In the genomic region with DNA sequence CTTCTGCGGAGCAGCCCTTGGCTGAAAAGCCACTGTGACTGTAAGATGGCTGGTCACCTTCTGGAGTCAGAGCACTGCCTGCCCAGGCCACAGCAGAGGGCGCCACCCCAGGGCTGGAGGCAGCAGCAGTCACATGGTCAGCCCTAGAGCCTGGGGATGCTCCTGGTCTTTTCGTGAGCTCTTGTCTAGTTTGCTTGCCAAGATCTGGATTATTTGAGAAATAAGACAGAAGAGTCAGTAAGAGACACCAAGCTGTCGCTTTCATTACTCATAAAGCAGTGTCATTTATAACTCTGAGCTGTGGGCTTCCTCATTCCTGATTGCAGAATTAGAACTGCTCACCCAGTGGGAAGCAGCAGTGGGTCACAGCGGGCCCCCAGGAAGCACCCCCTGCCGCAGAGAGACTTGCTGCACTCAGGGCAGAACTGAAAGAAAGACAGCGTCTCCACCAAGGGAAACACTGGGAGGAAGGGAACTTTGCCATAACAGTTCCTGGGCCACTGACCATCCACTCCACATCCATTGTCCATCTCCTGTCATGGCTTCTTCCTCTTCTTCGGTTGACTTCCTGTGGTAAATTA, we compare ENCODE assay signal across 9 cellular contexts. TPM values are rescaled to one million over a fixed set of nuclear protein-coding genes. Genes with fewer than 3 reads are reported as not detected.
DNase-seq lines count a peak whose midpoint lies in the region; ATAC-seq, FAIRE-seq and TF ChIP-seq lines count a peak whose summit lies in the region.
"Had no signal": no experiment of that assay in that cellular context is flagged by ENCODE, and none has a peak within 500 bp of the region (broad histone marks: within the 10 kb centered on the region; RNA-seq: fewer than 3 reads in every experiment).

No MANE protein-coding gene starts in this region.

- H3K4me3 Mint-ChIP-seq in stimulated activated effector memory CD8-positive, alpha-beta T cell treated with anti-CD3 and anti-CD28 coated beads, Interleukin-12 subunit alpha, Interleukin-12 subunit beta, amount 100 ng/mL, for 72 hours, result no peak overlapping the region

- no peak overlapping the region for H3K27ac ChIP-seq in GM12878 (ENCODE audit: control insufficient read depth, insufficient read depth)
- H3K27ac ChIP-seq: epithelial cell of prostate had no signal

- peaks cover 12% of the 10 kb centered on the region for H3K4me1 ChIP-seq in GM12878 (ENCODE audit: control insufficient read depth, insufficient read depth, low read length)

- TF ChIP-seq EP300 in GM12878 (IDR thresholded peaks at IDR 0.05; ENCODE audit: borderline replicate concordance in 1 of 2, control insufficient read depth in 1 of 2, low read depth in 2 of 2, low read length in 2 of 2), result no peak

- no peak overlapping the region for H3K4me3 ChIP-seq in GM12878

- H3K9ac ChIP-seq in GM12878 (ENCODE audit: control insufficient read depth, insufficient read depth, low read length), result no peak overlapping the region

- H2AFZ ChIP-seq in GM12878 (ENCODE audit: control insufficient read depth, low read depth, low read length), result peak overlapping the region; percentile 8; the same call in 1 of the 2 replicates

- H3K36me3 ChIP-seq in GM12878 (ENCODE audit: control insufficient read depth in 2 of 2, insufficient read depth in 2 of 2, low read length in 1 of 2), result peaks cover 13% of the 10 kb centered on the region in 2 experiments

- H3K9me3 ChIP-seq in GM12878 (replicated peaks; ENCODE audit: control insufficient read depth, insufficient read depth, low read length), result no peaks in the 10 kb centered on the region

- peak; percentile 84 for ATAC-seq in GM12878
- peak; percentile 80 for ATAC-seq in stimulated activated effector memory CD8-positive, alpha-beta T cell treated with anti-CD3 and anti-CD28 coated beads, Interleukin-12 subunit alpha, Interleukin-12 subunit beta, amount 100 ng/mL, for 72 hours
- no peak for ATAC-seq in HG03354 (IDR thresholded peaks at IDR 0.05; ENCODE audit: poor library complexity, severe bottlenecking, unreplicated experiment)

- H3K4me1 Mint-ChIP-seq in stimulated activated effector memory CD8-positive, alpha-beta T cell treated with anti-CD3 and anti-CD28 coated beads, Interleukin-12 subunit alpha, Interleukin-12 subunit beta, amount 100 ng/mL, for 72 hours, result peaks cover 48% of the 10 kb centered on the region

- H3K27ac Mint-ChIP-seq in stimulated activated effector memory CD8-positive, alpha-beta T cell treated with anti-CD3 and anti-CD28 coated beads, Interleukin-12 subunit alpha, Interleukin-12 subunit beta, amount 100 ng/mL, for 72 hours, result peak overlapping the region; percentile 65

- H3K27me3 ChIP-seq in GM12878 (replicated peaks in 1 of 2; ENCODE audit: control insufficient read depth in 2 of 2, insufficient read depth in 2 of 2, low read length in 1 of 2), result no peaks in the 10 kb centered on the region

- peak; percentile 30 for DNase-seq in stimulated activated CD4-positive, alpha-beta T cell treated with anti-CD3 and anti-CD28 coated beads, Interleukin-15, amount 100 ng/mL, for 24 hours
- DNase-seq in stimulated activated CD4-positive, alpha-beta T cell treated with anti-CD3 and anti-CD28 coated beads, Interleukin-1b, Interleukin-23, amount 100 ng/mL, for 48 hours, result no peak
- peak; percentile 37 for DNase-seq in OCI-M1 (lab: John Stamatoyannopoulos, UW)
- DNase-seq in GM12878 (ENCODE audit: low read depth, low spot score), result no peak
- peak; percentile 86 for DNase-seq in iPS-NIHi11 (ENCODE audit: low spot score)
- DNase-seq in stimulated activated effector memory CD8-positive, alpha-beta T cell treated with anti-CD3 and anti-CD28 coated beads, Interleukin-12 subunit alpha, Interleukin-12 subunit beta, amount 100 ng/mL, for 72 hours (ENCODE audit: low spot score in 2 of 2), result peak in 1 of 2 donors; percentile 9
- DNase-seq in cortex of kidney (lab: John Stamatoyannopoulos, UW), result no peak

- no peaks in the 10 kb centered on the region for H3K79me2 ChIP-seq in GM12878 (ENCODE audit: control insufficient read depth, insufficient read depth, low read length)

- H4K20me1 ChIP-seq in GM12878 (ENCODE audit: control insufficient read depth, insufficient read depth), result no peaks in the 10 kb centered on the region

- CTCF ChIA-PET in GM12878 (lab: Yijun Ruan, JAX), result interaction anchor here (0.7 to 3.1 kb wide), 6 partner anchors 69 to 221 kb away, joined by 3 to 17 read pairs (median 7); a partner anchor contains a TSS

- POLR2A ChIA-PET in GM12878 (lab: Charles Lee), result interaction anchor here (0.5 to 0.7 kb wide), 2 partner anchors 38 to 193 kb away, joined by 3 to 6 read pairs; no protein-coding TSS in a partner anchor

- no peak for FAIRE-seq in GM12878 (lab: Jason Lieb, UNC)

- peak; percentile 32; the same call in 1 of the 2 replicates for TF ChIP-seq RAD21 in GM12878 (IDR thresholded peaks at IDR 0.05; ENCODE audit: insufficient read depth, low read depth, low read length)

- intact Hi-C loops in GM12878 (cut with micrococcal nuclease; ENCODE audit: unreplicated experiment), result no loop called here

- in situ Hi-C loops in GM12878 (cut with MboI), result no loop called here

- BruUV-seq in GM12878 (replicated peaks; lab: Mats Ljungman, UMichigan), result no TSS peak

- RAD21 ChIA-PET in GM12878 (lab: Charles Lee; ENCODE audit: unreplicated experiment), result interaction anchor here (0.8 to 1.3 kb wide), 4 partner anchors 98 to 148 kb away, joined by 3 to 4 read pairs (median 3); a partner anchor contains a TSS

- peak; percentile 48 to 61 (median 52) for TF ChIP-seq CTCF in GM12878 (IDR thresholded peaks at IDR 0.05 in 2 of 3, conservative IDR thresholded peaks at IDR 0.05 in 1 of 3; ENCODE audit: control insufficient read depth in 2 of 3, extremely low read depth in 1 of 3, insufficient read depth in 1 of 3, low read depth in 3 of 3, low read length in 3 of 3)

- WGBS in GM12878 (ENCODE audit: insufficient coverage, insufficient replicate concordance, low lambda C conversion rate, missing lambda C conversion rate), result 82% methylated on average over 8 of the region's 8 CpGs

- H3K4me2 ChIP-seq in GM12878 (ENCODE audit: control insufficient read depth, insufficient read depth), result no peak overlapping the region

- no peaks in the 10 kb centered on the region for H3K9me3 Mint-ChIP-seq in stimulated activated effector memory CD8-positive, alpha-beta T cell treated with anti-CD3 and anti-CD28 coated beads, Interleukin-12 subunit alpha, Interleukin-12 subunit beta, amount 100 ng/mL, for 72 hours

- SMC1A ChIA-PET in GM12878 (lab: Charles Lee; ENCODE audit: uncharacterized antibody, unreplicated experiment), result interaction anchor here (1.1 to 1.6 kb wide), 5 partner anchors 71 to 221 kb away, joined by 3 to 7 read pairs (median 3); a partner anchor contains a TSS

- H3K36me3 Mint-ChIP-seq in stimulated activated effector memory CD8-positive, alpha-beta T cell treated with anti-CD3 and anti-CD28 coated beads, Interleukin-12 subunit alpha, Interleukin-12 subunit beta, amount 100 ng/mL, for 72 hours, result peaks cover 79% of the 10 kb centered on the region

- no peak for TF ChIP-seq POLR2A in GM12878 (IDR thresholded peaks at IDR 0.05; ENCODE audit: low read depth, low read length)

TF ChIP-seq in GM12878, 131 proteins besides CTCF, POLR2A, EP300 and RAD21 (continues in another document):
- TF ChIP-seq, protein P1, sequence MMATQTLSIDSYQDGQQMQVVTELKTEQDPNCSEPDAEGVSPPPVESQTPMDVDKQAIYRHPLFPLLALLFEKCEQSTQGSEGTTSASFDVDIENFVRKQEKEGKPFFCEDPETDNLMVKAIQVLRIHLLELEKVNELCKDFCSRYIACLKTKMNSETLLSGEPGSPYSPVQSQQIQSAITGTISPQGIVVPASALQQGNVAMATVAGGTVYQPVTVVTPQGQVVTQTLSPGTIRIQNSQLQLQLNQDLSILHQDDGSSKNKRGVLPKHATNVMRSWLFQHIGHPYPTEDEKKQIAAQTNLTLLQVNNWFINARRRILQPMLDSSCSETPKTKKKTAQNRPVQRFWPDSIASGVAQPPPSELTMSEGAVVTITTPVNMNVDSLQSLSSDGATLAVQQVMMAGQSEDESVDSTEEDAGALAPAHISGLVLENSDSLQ (IDR thresholded peaks at IDR 0.05), result no peak
- TF ChIP-seq NBN (IDR thresholded peaks at IDR 0.05) (no peak), SMAD1 (IDR thresholded peaks at IDR 0.05; ENCODE audit: low read depth, partially characterized antibody) (no peak), YY1 (IDR thresholded peaks at IDR 0.05; ENCODE audit: low read depth, low read length) (0 out of 2 replicates have a peak, but pooled peaks have one; percentile 29), RAD51 (IDR thresholded peaks at IDR 0.05) (peak; percentile 39; the same call in 1 of the 2 replicates)
- TF ChIP-seq, protein P2, sequence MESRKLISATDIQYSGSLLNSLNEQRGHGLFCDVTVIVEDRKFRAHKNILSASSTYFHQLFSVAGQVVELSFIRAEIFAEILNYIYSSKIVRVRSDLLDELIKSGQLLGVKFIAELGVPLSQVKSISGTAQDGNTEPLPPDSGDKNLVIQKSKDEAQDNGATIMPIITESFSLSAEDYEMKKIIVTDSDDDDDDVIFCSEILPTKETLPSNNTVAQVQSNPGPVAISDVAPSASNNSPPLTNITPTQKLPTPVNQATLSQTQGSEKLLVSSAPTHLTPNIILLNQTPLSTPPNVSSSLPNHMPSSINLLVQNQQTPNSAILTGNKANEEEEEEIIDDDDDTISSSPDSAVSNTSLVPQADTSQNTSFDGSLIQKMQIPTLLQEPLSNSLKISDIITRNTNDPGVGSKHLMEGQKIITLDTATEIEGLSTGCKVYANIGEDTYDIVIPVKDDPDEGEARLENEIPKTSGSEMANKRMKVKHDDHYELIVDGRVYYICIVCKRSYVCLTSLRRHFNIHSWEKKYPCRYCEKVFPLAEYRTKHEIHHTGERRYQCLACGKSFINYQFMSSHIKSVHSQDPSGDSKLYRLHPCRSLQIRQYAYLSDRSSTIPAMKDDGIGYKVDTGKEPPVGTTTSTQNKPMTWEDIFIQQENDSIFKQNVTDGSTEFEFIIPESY (IDR thresholded peaks at IDR 0.05), result no peak

RNA-seq across cellular contexts. Expression of a gene that starts 56.7 kb away (rescaled TPM):
- 44.6 and 52.6 TPM in 2 replicates for total RNA-seq in GM12878 (2013; cell fraction: nucleolus; rRNA removed)
- 47.0 and 52.6 TPM in 2 replicates for total RNA-seq in GM12878 (2014; rRNA removed)
- 22.0 and 24.2 TPM in 2 replicates for total RNA-seq in GM12878 (2014; rRNA removed; fragmentation: Illumina TruSeq; extraction: Trizol)
- 49.4 and 49.7 TPM in 2 replicates for total RNA-seq in GM12878 (2021)
- polyA plus RNA-seq in GM12878 (2011; ENCODE audit: low read depth), result 11.0 TPM
- 13.4 and 22.9 TPM in 2 replicates for polyA plus RNA-seq in GM12878 (2011; rRNA removed)
- polyA plus RNA-seq in GM12878 (2011; cell fraction: cytosol; rRNA removed), result 23.8 and 35.3 TPM in 2 replicates
- 130 and 174 TPM in 2 replicates for polyA plus RNA-seq in GM12878 (2011; cell fraction: nucleus; rRNA removed)
- 23.1 and 25.0 TPM in 2 replicates for polyA plus RNA-seq in GM12878 (2012)
- 5.1 and 17.6 TPM in 2 replicates for polyA plus RNA-seq in GM12878 (2014; fragmentation: Illumina TruSeq; extraction: Trizol)
- 1 to 10 TPM in 1 of 2 experiments, under 1 TPM in 1; 0.29 to 1.6 TPM for polyA plus RNA-seq in GM12878 (2014; fragmentation: Nextera tagmentation; extraction: Ambion mirVana)
- polyA plus RNA-seq in GM12878 (2014; rRNA removed), result 47.8 and 55.8 TPM in 2 replicates
- polyA plus RNA-seq in GM12878 (2016; fragmentation: Nextera tagmentation; extraction: Ambion mirVana), result 10 to 100 TPM; 26.5 to 26.8 TPM
- polyA minus RNA-seq in GM12878 (2011; rRNA and poly(A)+ RNA removed), result 22.2 and 35.9 TPM in 2 replicates
- 10.4 and 12.7 TPM in 2 replicates for polyA minus RNA-seq in GM12878 (2011; cell fraction: cytosol; rRNA and poly(A)+ RNA removed)
- polyA minus RNA-seq in GM12878 (2011; cell fraction: nucleus; rRNA and poly(A)+ RNA removed), result 21.9 and 35.7 TPM in 2 replicates

Comparison
In these comparisons a context has a peak if more than half of its experiments do, and no peak if none do; other contexts are left out.
1. DNase-seq: peak in stimulated activated CD4-positive, alpha-beta T cell treated with anti-CD3 and anti-CD28 coated beads, Interleukin-15, amount 100 ng/mL, for 24 hours (single experiment), OCI-M1 (single experiment) and iPS-NIHi11 (single experiment); none in stimulated activated CD4-positive, alpha-beta T cell treated with anti-CD3 and anti-CD28 coated beads, Interleukin-1b, Interleukin-23, amount 100 ng/mL, for 48 hours (single experiment), GM12878 (single experiment) and cortex of kidney (single experiment).